In the genomic region with DNA sequence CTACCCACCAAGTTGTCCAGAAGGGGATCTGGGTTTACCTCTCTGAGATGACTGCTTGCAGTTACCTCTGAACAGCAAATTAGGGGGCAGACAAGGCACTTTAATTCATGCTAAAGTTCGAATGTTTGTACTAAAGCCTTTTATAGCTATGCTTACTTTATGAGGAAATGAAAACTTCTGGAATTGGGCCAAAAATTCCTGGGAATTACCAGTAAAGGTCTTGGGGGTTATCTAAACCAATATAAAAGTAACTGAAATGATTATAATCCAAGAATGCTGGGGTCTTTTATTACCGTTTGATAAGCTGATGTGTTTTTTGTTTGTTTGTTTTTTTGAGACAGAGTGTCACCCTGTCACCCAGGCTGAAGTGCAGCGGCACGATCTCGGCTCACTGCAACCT, we compare ENCODE assay signal across 17 cellular contexts.
"Had no signal": no experiment of that assay in that cellular context is flagged by ENCODE, and none has a peak within 500 bp of the region (broad histone marks: within the 10 kb centered on the region; RNA-seq: fewer than 3 reads in every experiment).

No MANE protein-coding gene starts in this region.

- DNase-seq: activated CD4-positive, alpha-beta T cell treated with anti-CD3 and anti-CD28 coated beads for 4 hours; activated CD8-positive, alpha-beta memory T cell treated with anti-CD3 and anti-CD28 coated beads, Interleukin-2, amount 50 U/mL, for 4 hours; activated CD8-positive, alpha-beta T cell treated with anti-CD3 and anti-CD28 coated beads for 36 hours; activated naive CD4-positive, alpha-beta T cell treated with anti-CD3 and anti-CD28 coated beads, Interleukin-2, amount 50 U/mL, for 16 hours; activated naive CD8-positive, alpha-beta T cell treated with anti-CD3 and anti-CD28 coated beads, Interleukin-2, amount 10 ng/mL, durations not matched to agents 7 days and 5 days; activated T-cell treated with anti-CD3 and anti-CD28 coated beads, Interleukin-2, amount 50 U/mL, for 72 hours; MM.1S; NCI-H1105; NCI-H1436 treated with DMSO at 0.1 percent for 48 hours; NCI-H187; NCI-H2171; NCI-H345; NCI-H510A; NCI-H69; PC-3; SHP77 treated with DMSO at 0.1 percent for 48 hours had no signal

- ATAC-seq: activated CD4-positive, CD25-positive, alpha-beta regulatory T cell treated with anti-CD3 and anti-CD28 coated beads, Interleukin-2, amount 50 U/mL, for 24 hours; activated CD8-positive, alpha-beta T cell treated with anti-CD3 and anti-CD28 coated beads for 36 hours; activated T-cell treated with anti-CD3 and anti-CD28 coated beads, Interleukin-2, amount 50 U/mL, for 72 hours; PC-3 had no signal
